Comparison of ENCODE assay signal across 22 cellular contexts in the genomic region with DNA sequence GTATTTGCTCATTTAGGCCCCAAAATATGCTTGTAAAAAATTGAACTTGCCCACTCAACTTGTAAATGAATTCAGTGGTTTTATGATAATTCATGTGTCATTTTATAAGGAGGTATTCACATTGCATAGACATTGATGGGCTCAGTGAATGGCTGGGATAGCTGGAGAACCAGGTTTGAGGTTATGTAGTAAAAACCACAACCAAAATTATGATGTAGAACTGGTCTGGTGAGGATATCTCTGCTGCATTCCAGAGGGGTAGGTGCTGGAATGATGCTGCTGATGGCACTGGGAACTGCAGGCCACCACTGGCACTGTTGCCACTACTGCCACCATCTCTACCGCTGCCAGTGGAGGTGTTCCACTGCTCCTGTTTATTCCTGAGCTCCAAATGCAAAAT. TPM values are rescaled to one million over a fixed set of nuclear protein-coding genes. Genes with fewer than 3 reads are reported as not detected.
DNase-seq lines count a peak whose midpoint lies in the region; ATAC-seq and TF ChIP-seq lines count a peak whose summit lies in the region.
"Had no signal": no experiment of that assay in that cellular context is flagged by ENCODE, and none has a peak within 500 bp of the region (broad histone marks: within the 10 kb centered on the region; RNA-seq: fewer than 3 reads in every experiment).

No MANE protein-coding gene starts in this region.

- no peak overlapping the region for H3K27ac Mint-ChIP-seq in glutamatergic neuron (ENCODE audit: unreplicated experiment)
- H3K27ac Mint-ChIP-seq in stimulated activated effector memory CD8-positive, alpha-beta T cell treated with anti-CD3 and anti-CD28 coated beads, Interleukin-12 subunit alpha, Interleukin-12 subunit beta, amount 100 ng/mL, for 72 hours: no peak overlapping the region
- H3K27ac Mint-ChIP-seq: CD8-positive, alpha-beta T cell had no signal

- peaks cover 11% of the 10 kb centered on the region for H3K4me1 Mint-ChIP-seq in glutamatergic neuron (ENCODE audit: low read depth, unreplicated experiment)
- H3K4me1 Mint-ChIP-seq in stimulated activated effector memory CD8-positive, alpha-beta T cell treated with anti-CD3 and anti-CD28 coated beads, Interleukin-12 subunit alpha, Interleukin-12 subunit beta, amount 100 ng/mL, for 72 hours: peaks cover under 1% of the 10 kb centered on the region

- H3K27me3 Mint-ChIP-seq in glutamatergic neuron (ENCODE audit: unreplicated experiment): peaks cover 4% of the 10 kb centered on the region

- DNase-seq in GM10248 (ENCODE audit: extremely low spot score) (peak; percentile 1), glutamatergic neuron (no peak), NCI-H526 (lab: John Stamatoyannopoulos, UW) (no peak)
- no peak for DNase-seq in stimulated activated effector memory CD8-positive, alpha-beta T cell treated with anti-CD3 and anti-CD28 coated beads, Interleukin-12 subunit alpha, Interleukin-12 subunit beta, amount 100 ng/mL, for 72 hours (ENCODE audit: low spot score in 2 of 2)
- DNase-seq: CD8-positive, alpha-beta T cell; DMS153; GDM1; H7; KG1; NCI-H1105; NCI-H2029 treated with DMSO at 0.1 percent for 48 hours; NCI-H226; NCI-H510A treated with DMSO at 0.1 percent for 48 hours; NCI-H774; NK-92 treated with Interleukin-12 subunit alpha and Interleukin-12 subunit beta, amount 100 ng/mL, for 24 hours had no signal

- ATAC-seq in HG02763 (IDR thresholded peaks at IDR 0.05; ENCODE audit: unreplicated experiment) (no peak), HG03139 (IDR thresholded peaks at IDR 0.05; ENCODE audit: unreplicated experiment) (no peak)
- no peak for ATAC-seq in stimulated activated effector memory CD8-positive, alpha-beta T cell treated with anti-CD3 and anti-CD28 coated beads, Interleukin-12 subunit alpha, Interleukin-12 subunit beta, amount 100 ng/mL, for 72 hours
- ATAC-seq: CD8-positive, alpha-beta T cell had no signal

- peak overlapping the region; percentile 30 for H3K4me3 Mint-ChIP-seq in glutamatergic neuron (ENCODE audit: unreplicated experiment)
- no peak overlapping the region for H3K4me3 Mint-ChIP-seq in stimulated activated effector memory CD8-positive, alpha-beta T cell treated with anti-CD3 and anti-CD28 coated beads, Interleukin-12 subunit alpha, Interleukin-12 subunit beta, amount 100 ng/mL, for 72 hours
- H3K4me3 Mint-ChIP-seq: CD8-positive, alpha-beta T cell had no signal

- H3K36me3 Mint-ChIP-seq in glutamatergic neuron (ENCODE audit: unreplicated experiment): no peaks in the 10 kb centered on the region
- H3K36me3 Mint-ChIP-seq in stimulated activated effector memory CD8-positive, alpha-beta T cell treated with anti-CD3 and anti-CD28 coated beads, Interleukin-12 subunit alpha, Interleukin-12 subunit beta, amount 100 ng/mL, for 72 hours: no peaks in the 10 kb centered on the region
- H3K36me3 Mint-ChIP-seq: CD8-positive, alpha-beta T cell had no signal

- H3K27ac ChIP-seq in VCaP: peak overlapping the region; percentile 85
- H3K27ac ChIP-seq: BLaER1 treated with 17β-estradiol and CSF1 and Interleukin-3, amounts not matched to agents 10 nM and 100 nM; Peyer's patch; SJSA1 had no signal

- POLR2A ChIA-PET in GM10248 (lab: Yijun Ruan, JAX): no interaction called here

- peaks cover 5% of the 10 kb centered on the region for H3K9me3 Mint-ChIP-seq in glutamatergic neuron (ENCODE audit: unreplicated experiment)
- H3K9me3 Mint-ChIP-seq in stimulated activated effector memory CD8-positive, alpha-beta T cell treated with anti-CD3 and anti-CD28 coated beads, Interleukin-12 subunit alpha, Interleukin-12 subunit beta, amount 100 ng/mL, for 72 hours: no peaks in the 10 kb centered on the region
- H3K9me3 Mint-ChIP-seq: CD8-positive, alpha-beta T cell had no signal

- no peak for TF ChIP-seq CTCF in GM10248 (IDR thresholded peaks at IDR 0.05; ENCODE audit: control extremely low read depth, extremely low read depth, low read depth, missing control alignments)
- TF ChIP-seq CTCF in VCaP (conservative IDR thresholded peaks at IDR 0.05): no peak
- TF ChIP-seq CTCF in glutamatergic neuron (IDR thresholded peaks at IDR 0.05; ENCODE audit: partially characterized antibody, unreplicated experiment): no peak

- CTCF ChIA-PET in GM10248 (lab: Yijun Ruan, JAX): interaction anchor here (1.0 kb wide), 1 partner anchor 10 kb away, joined by 3 read pairs; no protein-coding TSS in a partner anchor

RNA-seq across cellular contexts. Expression of a gene that starts 21.5 kb away (rescaled TPM):
- 63.0 TPM for total RNA-seq in glutamatergic neuron (ENCODE audit: unreplicated experiment)

RNA-seq across cellular contexts. Expression of a gene that starts 25.9 kb away (rescaled TPM):
- total RNA-seq in glutamatergic neuron (ENCODE audit: unreplicated experiment): not detected
- total RNA-seq: H7, HT1080, SJSA1 had no signal
